ENCODE assay signal across 8 cellular contexts in genomic region chr4:8176547-8177399, GRCh38. TPM values are rescaled to one million over a fixed set of nuclear protein-coding genes. Genes with fewer than 3 reads are reported as not detected.
A peak's percentile ranks its signal among the peaks of the same experiment; 100 is the strongest.
DNase-seq lines count a peak whose midpoint lies in the region; ATAC-seq, FAIRE-seq and TF ChIP-seq lines count a peak whose summit lies in the region.

No MANE protein-coding gene starts in this region.

- peaks cover 3 to 12% (median 5%) of the 10 kb centered on the region in 4 donors for H3K4me1 Mint-ChIP-seq in naive thymus-derived CD8-positive, alpha-beta T cell

- DNase-seq in ACHN (peak; percentile 48), GM03348 (ENCODE audit: low spot score) (peak; percentile 84), MM.1S (peak; percentile 53), UCSD-AML1 (lab: John Stamatoyannopoulos, UW; ENCODE audit: unreplicated experiment) (peak; percentile 59), endothelial cell of umbilical vein (ENCODE audit: low read depth, low spot score) (peak; percentile 45), cerebellar nuclear complex (lab: John Stamatoyannopoulos, UW) (no peak)
- DNase-seq in naive thymus-derived CD8-positive, alpha-beta T cell: peak in 8 of 10 donors; percentile 23 to 74 (median 46)

- no peak overlapping the region for H3K4me2 ChIP-seq in MM.1S (ENCODE audit: low read depth, low read length)
- no peak overlapping the region for H3K4me2 ChIP-seq in endothelial cell of umbilical vein (ENCODE audit: insufficient read depth, low read length)

- no peaks in the 10 kb centered on the region for H3F3A ChIP-seq in MM.1S (ENCODE audit: insufficient read depth, low read length)

- no peak overlapping the region for H3K9ac ChIP-seq in MM.1S (ENCODE audit: low read length)
- H3K9ac ChIP-seq in endothelial cell of umbilical vein (replicated peaks; ENCODE audit: extremely low read depth, insufficient read depth, low read length): no peak overlapping the region

- H2AFZ ChIP-seq in MM.1S (ENCODE audit: low read length): no peak overlapping the region
- H2AFZ ChIP-seq in endothelial cell of umbilical vein (ENCODE audit: low read depth, low read length): no peak overlapping the region

- POLR2A ChIA-PET in HEK293 (lab: Yijun Ruan, JAX) (interaction anchor here (0.6 to 1.1 kb wide), 3 partner anchors 14 to 48 kb away, joined by 3 read pairs; partner anchors contain the start of gene SH3TC1), endothelial cell of umbilical vein (lab: Charles Lee) (interaction anchor here (0.5 to 1.0 kb wide), 3 partner anchors 25 to 34 kb away, joined by 4 to 6 read pairs (median 4); no protein-coding TSS in a partner anchor)
- POLR2A ChIA-PET in naive thymus-derived CD8-positive, alpha-beta T cell (lab: Charles Lee): interaction anchor here (1.3 kb wide), 1 partner anchor 23 kb away, joined by 3 read pairs; the partner anchor contains the start of gene SH3TC1

- CTCF ChIA-PET in HEK293 (lab: Yijun Ruan, JAX): interaction anchor here (0.5 to 4.4 kb wide), 28 partner anchors 10 to 325 kb away, joined by 3 to 47 read pairs (median 4); partner anchors contain the start of gene SH3TC1
- CTCF ChIA-PET in endothelial cell of umbilical vein (lab: Charles Lee): interaction anchor here (0.5 to 5.7 kb wide), 39 partner anchors 9 to 375 kb away, joined by 3 to 196 read pairs (median 8); partner anchors contain the start of genes ABLIM2, HTRA3 and SH3TC1

- H3K36me3 Mint-ChIP-seq in naive thymus-derived CD8-positive, alpha-beta T cell: no peaks in the 10 kb centered on the region

- H3K9me1 ChIP-seq in endothelial cell of umbilical vein (replicated peaks; ENCODE audit: control insufficient read depth, extremely low read depth, insufficient read depth, low read length): no peaks in the 10 kb centered on the region

- intact Hi-C loops in endothelial cell of umbilical vein (cut with micrococcal nuclease): loop anchor here (1.0 to 2.0 kb wide), 3 partner anchors 15 to 226 kb away; no protein-coding TSS in a partner anchor

- TF ChIP-seq CTCF in HEK293 (tag by site-specific recombination; IDR thresholded peaks at IDR 0.05) (peak; percentile 59; the same call in 1 of the 2 replicates), MM.1S (IDR thresholded peaks at IDR 0.05; ENCODE audit: low read length) (peak; percentile 81), endothelial cell of umbilical vein (IDR thresholded peaks at IDR 0.05; ENCODE audit: extremely low read depth in 1 of 2, insufficient read depth in 1 of 2, low read depth in 1 of 2, low read length in 2 of 2) (peak; percentile 82 to 86)

- in situ Hi-C loops in ACHN (cut with HindIII; ENCODE audit: low pct_ligation_motif_present, low pct_unique_long_range_greater_than_20kb, low sequenced_read_pairs): no loop called here

- H3K27ac Mint-ChIP-seq in naive thymus-derived CD8-positive, alpha-beta T cell: peak overlapping the region in 2 of 10 donors; percentile 53 to 65

- H3K9me2 ChIP-seq in MM.1S (replicated peaks; ENCODE audit: insufficient read depth, low read length): no peaks in the 10 kb centered on the region

- H3K9me3 ChIP-seq in HEK293 (ENCODE audit: control insufficient read depth, insufficient read depth, low read depth, low read length) (no peaks in the 10 kb centered on the region), MM.1S (replicated peaks; ENCODE audit: insufficient read depth, low read length) (no peaks in the 10 kb centered on the region), endothelial cell of umbilical vein (replicated peaks; ENCODE audit: control insufficient read depth, insufficient read depth, low read length) (no peaks in the 10 kb centered on the region)

- H3K4me1 ChIP-seq in HEK293 (ENCODE audit: control insufficient read depth, insufficient read depth, low read length) (no peaks in the 10 kb centered on the region), MM.1S (ENCODE audit: low read length) (peaks cover 6% of the 10 kb centered on the region; the same call in 1 of the 2 replicates), endothelial cell of umbilical vein (ENCODE audit: control insufficient read depth, extremely low read depth, insufficient read depth, low read length) (no peaks in the 10 kb centered on the region)

- H3K9me3 Mint-ChIP-seq in naive thymus-derived CD8-positive, alpha-beta T cell: no peaks in the 10 kb centered on the region

- peak; percentile 90 for FAIRE-seq in endothelial cell of umbilical vein (lab: Jason Lieb, UNC)

- H3K27me3 ChIP-seq in MM.1S (replicated peaks; ENCODE audit: insufficient read depth, low read length) (peaks cover 31% of the 10 kb centered on the region), endothelial cell of umbilical vein (ENCODE audit: control insufficient read depth in 2 of 2, insufficient read depth in 2 of 2, low read length in 2 of 2) (no peaks in the 10 kb centered on the region)

- H3K27ac ChIP-seq in HEK293 (ENCODE audit: extremely low read depth, low read depth, low read length): no peak overlapping the region
- H3K27ac ChIP-seq in MM.1S (ENCODE audit: low read length): no peak overlapping the region
- H3K27ac ChIP-seq in endothelial cell of umbilical vein (ENCODE audit: insufficient read depth, low read depth, low read length): no peak overlapping the region

- H3K79me2 ChIP-seq in MM.1S (ENCODE audit: low read length): no peaks in the 10 kb centered on the region
- no peaks in the 10 kb centered on the region for H3K79me2 ChIP-seq in endothelial cell of umbilical vein (ENCODE audit: control insufficient read depth, insufficient read depth, low read length)

- H4K20me1 ChIP-seq in MM.1S (ENCODE audit: insufficient read depth, low read length): no peaks in the 10 kb centered on the region
- no peaks in the 10 kb centered on the region for H4K20me1 ChIP-seq in endothelial cell of umbilical vein (replicated peaks; ENCODE audit: control insufficient read depth, extremely low read depth, insufficient read depth, low read length)

- H3K27me3 Mint-ChIP-seq in naive thymus-derived CD8-positive, alpha-beta T cell: peaks cover 0 to 9% (median 3%) of the 10 kb centered on the region in 5 donors

- no peak for TF ChIP-seq POLR2A in endothelial cell of umbilical vein (IDR thresholded peaks at IDR 0.05; ENCODE audit: low read depth, low read length)

- H3K4me3 ChIP-seq in HEK293 (ENCODE audit: low read depth, low read length) (no peak overlapping the region), MM.1S (ENCODE audit: low read length) (no peak overlapping the region), endothelial cell of umbilical vein (replicated peaks in 1 of 3; ENCODE audit: insufficient read depth in 1 of 3, low read depth in 1 of 3, low read length in 3 of 3) (no peak overlapping the region)

- H3K4me3 Mint-ChIP-seq in naive thymus-derived CD8-positive, alpha-beta T cell: no peak overlapping the region

- dilution Hi-C loops in endothelial cell of umbilical vein (cut with MboI; ENCODE audit: extremely low pct_ligation_motif_present, low sequenced_read_pairs): no loop called here

- ATAC-seq in naive thymus-derived CD8-positive, alpha-beta T cell: peak; percentile 83 to 97

- H3K36me3 ChIP-seq in HEK293 (ENCODE audit: control insufficient read depth in 2 of 2, insufficient read depth in 1 of 2, low read length in 2 of 2) (no peaks in the 10 kb centered on the region), MM.1S (replicated peaks; ENCODE audit: insufficient read depth, low read length) (no peaks in the 10 kb centered on the region), endothelial cell of umbilical vein (ENCODE audit: control insufficient read depth in 2 of 2, extremely low read depth in 1 of 2, insufficient read depth in 2 of 2, low read length in 2 of 2) (no peaks in the 10 kb centered on the region)

- BruUV-seq in endothelial cell of umbilical vein (replicated peaks; lab: Mats Ljungman, UMichigan): no TSS peak

TF ChIP-seq in HEK293, 187 proteins besides CTCF, POLR2A, EP300 and RAD21 (continues in another document):
- TF ChIP-seq ZFHX2 (tag by site-specific recombination; conservative IDR thresholded peaks at IDR 0.05) (no peak), ZNF776 (tag by site-specific recombination; IDR thresholded peaks at IDR 0.05; ENCODE audit: borderline replicate concordance) (no peak), ZFP3 (tag by site-specific recombination; IDR thresholded peaks at IDR 0.05; ENCODE audit: low read depth) (no peak), ZNF654 (tag by site-specific recombination; IDR thresholded peaks at IDR 0.05; ENCODE audit: low read depth) (peak; percentile 68), ZNF366 (tag by site-specific recombination; conservative IDR thresholded peaks at IDR 0.05) (no peak)

TF ChIP-seq in endothelial cell of umbilical vein, 7 proteins besides CTCF, POLR2A, EP300 and RAD21 (continues in another document):
- TF ChIP-seq FOS (IDR thresholded peaks at IDR 0.05; ENCODE audit: borderline replicate concordance, insufficient read depth, low read length): no peak
- no peak for TF ChIP-seq GATA2 (IDR thresholded peaks at IDR 0.05; ENCODE audit: insufficient read depth, insufficient read length, low read depth, low read length)
- TF ChIP-seq MAX (IDR thresholded peaks at IDR 0.05; ENCODE audit: insufficient read depth, insufficient read length): no peak

RNA-seq across cellular contexts. Expression of gene ABLIM2, which starts 18.2 kb away (rescaled TPM):
- total RNA-seq in endothelial cell of umbilical vein: 0.30 and 0.66 TPM in 2 replicates
- 0.18 and 0.28 TPM in 2 replicates for polyA plus RNA-seq in endothelial cell of umbilical vein
- 0.14 and 0.15 TPM in 2 replicates for polyA plus RNA-seq in endothelial cell of umbilical vein (2011; cell fraction: cytosol; rRNA removed)
- 0.17 and 0.32 TPM in 2 replicates for polyA plus RNA-seq in endothelial cell of umbilical vein (2011; cell fraction: nucleus; rRNA removed)
- polyA plus RNA-seq in endothelial cell of umbilical vein (2012): 0.07 and 0.10 TPM in 2 replicates
- polyA minus RNA-seq in endothelial cell of umbilical vein: 0.53 TPM in 1 of 2 replicates, not detected in the other
- 2.8 TPM for polyA minus RNA-seq in endothelial cell of umbilical vein (2011; cell fraction: cytosol; rRNA and poly(A)+ RNA removed)
- 0.24 TPM in 1 of 2 replicates, not detected in the other for polyA minus RNA-seq in endothelial cell of umbilical vein (2011; cell fraction: nucleus; rRNA and poly(A)+ RNA removed)
- 1 to 10 TPM; 4.4 to 4.9 TPM for total RNA-seq in naive thymus-derived CD8-positive, alpha-beta T cell
- 1 to 10 TPM in 1 of 3 donors, under 1 TPM in 2; 0.47 to 2.4 (median 0.57) TPM for polyA plus RNA-seq in naive thymus-derived CD8-positive, alpha-beta T cell

RNA-seq across cellular contexts. Expression of gene SH3TC1, which starts 22.3 kb away (rescaled TPM):
- 174 and 192 TPM in 2 replicates for total RNA-seq in endothelial cell of umbilical vein
- polyA plus RNA-seq in endothelial cell of umbilical vein: 96.5 and 115 TPM in 2 replicates
- 35.0 and 58.8 TPM in 2 replicates for polyA plus RNA-seq in endothelial cell of umbilical vein (2011; cell fraction: cytosol; rRNA removed)
- polyA plus RNA-seq in endothelial cell of umbilical vein (2011; cell fraction: nucleus; rRNA removed): 289 and 386 TPM in 2 replicates
- 43.1 and 46.6 TPM in 2 replicates for polyA plus RNA-seq in endothelial cell of umbilical vein (2012)
- 115 and 144 TPM in 2 replicates for polyA minus RNA-seq in endothelial cell of umbilical vein
- 9.3 TPM for polyA minus RNA-seq in endothelial cell of umbilical vein (2011; cell fraction: cytosol; rRNA and poly(A)+ RNA removed)
- 189 and 297 TPM in 2 replicates for polyA minus RNA-seq in endothelial cell of umbilical vein (2011; cell fraction: nucleus; rRNA and poly(A)+ RNA removed)
- 10 to 100 TPM; 14.6 to 17.4 TPM for total RNA-seq in naive thymus-derived CD8-positive, alpha-beta T cell
- 1 to 10 TPM; 3.7 to 6.5 (median 5.1) TPM for polyA plus RNA-seq in naive thymus-derived CD8-positive, alpha-beta T cell

Comparison
In these comparisons a context has a peak if more than half of its experiments do, and no peak if none do; other contexts are left out.
1. DNase-seq: peak in ACHN (single experiment), GM03348 (single experiment), MM.1S (single experiment), UCSD-AML1 (single experiment), endothelial cell of umbilical vein (single experiment) and naive thymus-derived CD8-positive, alpha-beta T cell (8 of 10); none in cerebellar nuclear complex (0 of 2).
2. Peak in every context shown above with its lines, with median percentiles within 50 percentile points of each other: CTCF ChIP-seq.